ENCODE assay signal across 8 cellular contexts in genomic region chr6:57792720-57793397, GRCh38.
DNase-seq lines count a peak whose midpoint lies in the region; ATAC-seq, FAIRE-seq and TF ChIP-seq lines count a peak whose summit lies in the region.
"Not testable (repeated sequence)": the region's sequence is repeated elsewhere in the genome, so short reads cannot be mapped to it uniquely, and the experiment has no call there.

No MANE protein-coding gene starts in this region.

- DNase-seq in ELR (ENCODE audit: low read depth): peak; percentile 77
- not testable (repeated sequence) for DNase-seq in HFFc6; activated CD4-positive, alpha-beta T cell treated with anti-CD3 and anti-CD28 coated beads, Interleukin-2, amount 10 ng/mL, durations not matched to agents 24 days and 14 days; GM12878 (ENCODE audit: low read depth, low spot score)
- peak; percentile 0 for DNase-seq in LHCN-M2 (ENCODE audit: low read depth)
- DNase-seq in foreskin keratinocyte: peak in 1 of 2 donors; percentile 31
- DNase-seq in mesenteric fat pad (ENCODE audit: low spot score): peak; percentile 47
- peak; percentile 30 for DNase-seq in testis

- not testable (repeated sequence) for H2AFZ ChIP-seq in GM12878 (ENCODE audit: control insufficient read depth, low read depth, low read length)

- H3K4me3 ChIP-seq in GM12878: not testable (repeated sequence)
- H3K4me3 ChIP-seq in testis: peak overlapping the region; percentile 12 to 13

- H3K4me3 Mint-ChIP-seq in HFFc6: peak overlapping the region; percentile 68
- peak overlapping the region; percentile 4 for H3K4me3 Mint-ChIP-seq in activated CD4-positive, alpha-beta T cell treated with anti-CD3 and anti-CD28 coated beads, Interleukin-2, amount 10 ng/mL, durations not matched to agents 24 days and 14 days

- not testable (repeated sequence) for TF ChIP-seq POLR2A in GM12878 (IDR thresholded peaks at IDR 0.05; ENCODE audit: low read depth, low read length); testis (IDR thresholded peaks at IDR 0.05)

- not testable (repeated sequence) for H3K9me3 ChIP-seq in GM12878 (replicated peaks; ENCODE audit: control insufficient read depth, insufficient read depth, low read length); testis

- not testable (repeated sequence) for H3K4me1 ChIP-seq in GM12878 (ENCODE audit: control insufficient read depth, insufficient read depth, low read length); foreskin keratinocyte; testis

- H3K36me3 Mint-ChIP-seq in HFFc6 (ENCODE audit: low read depth); activated CD4-positive, alpha-beta T cell treated with anti-CD3 and anti-CD28 coated beads, Interleukin-2, amount 10 ng/mL, durations not matched to agents 24 days and 14 days (ENCODE audit: low read depth): not testable (repeated sequence)

- not testable (repeated sequence) for H3K9ac ChIP-seq in GM12878 (ENCODE audit: control insufficient read depth, insufficient read depth, low read length)

- not testable (repeated sequence) for H3K36me3 ChIP-seq in GM12878 (ENCODE audit: control insufficient read depth in 2 of 2, insufficient read depth in 2 of 2, low read length in 1 of 2); testis (ENCODE audit: low read depth, missing control alignments)

- not testable (repeated sequence) for BruUV-seq in GM12878 (replicated peaks; lab: Mats Ljungman, UMichigan)

- not testable (repeated sequence) for H4K20me1 ChIP-seq in GM12878 (ENCODE audit: control insufficient read depth, insufficient read depth)

- not testable (repeated sequence) for TF ChIP-seq EP300 in GM12878 (IDR thresholded peaks at IDR 0.05; ENCODE audit: borderline replicate concordance in 1 of 2, control insufficient read depth in 1 of 2, low read depth in 2 of 2, low read length in 2 of 2)

- not testable (repeated sequence) for FAIRE-seq in GM12878 (lab: Jason Lieb, UNC)

- H3K27me3 Mint-ChIP-seq in HFFc6 (ENCODE audit: insufficient read depth): peaks cover 26% of the 10 kb centered on the region
- peaks cover 29% of the 10 kb centered on the region for H3K27me3 Mint-ChIP-seq in activated CD4-positive, alpha-beta T cell treated with anti-CD3 and anti-CD28 coated beads, Interleukin-2, amount 10 ng/mL, durations not matched to agents 24 days and 14 days

- not testable (repeated sequence) for TF ChIP-seq RAD21 in GM12878 (IDR thresholded peaks at IDR 0.05; ENCODE audit: insufficient read depth, low read depth, low read length)

- intact Hi-C loops in activated CD4-positive, alpha-beta T cell treated with anti-CD3 and anti-CD28 coated beads, Interleukin-2, amount 10 ng/mL, durations not matched to agents 24 days and 14 days (cut with micrococcal nuclease); GM12878 (cut with micrococcal nuclease; ENCODE audit: unreplicated experiment); testis (cut with DNase I; ENCODE audit: low total_unique reads): not testable (repeated sequence)

- not testable (repeated sequence) for H3K27ac Mint-ChIP-seq in HFFc6; activated CD4-positive, alpha-beta T cell treated with anti-CD3 and anti-CD28 coated beads, Interleukin-2, amount 10 ng/mL, durations not matched to agents 24 days and 14 days

- TF ChIP-seq CTCF in HFFc6 (IDR thresholded peaks at IDR 0.05); GM12878 (IDR thresholded peaks at IDR 0.05 in 2 of 3, conservative IDR thresholded peaks at IDR 0.05 in 1 of 3; ENCODE audit: control insufficient read depth in 2 of 3, extremely low read depth in 1 of 3, insufficient read depth in 1 of 3, low read depth in 3 of 3, low read length in 3 of 3); foreskin keratinocyte (conservative IDR thresholded peaks at IDR 0.05); testis (IDR thresholded peaks at IDR 0.05): not testable (repeated sequence)

- H3K79me2 ChIP-seq in GM12878 (ENCODE audit: control insufficient read depth, insufficient read depth, low read length): not testable (repeated sequence)

- not testable (repeated sequence) for H3K9me3 Mint-ChIP-seq in HFFc6; activated CD4-positive, alpha-beta T cell treated with anti-CD3 and anti-CD28 coated beads, Interleukin-2, amount 10 ng/mL, durations not matched to agents 24 days and 14 days

- CTCF ChIA-PET in GM12878 (lab: Yijun Ruan, JAX): not testable (repeated sequence)

- not testable (repeated sequence) for ATAC-seq in GM12878
- peak; percentile 71 for ATAC-seq in foreskin keratinocyte

- 34% methylated on average over 16 of the region's 25 CpGs for WGBS in GM12878 (ENCODE audit: insufficient coverage, insufficient replicate concordance, low lambda C conversion rate, missing lambda C conversion rate)
- WGBS in testis, 2 donors: 3% methylated on average over 16 to 18 of the region's 25 CpGs

- POLR2A ChIA-PET in GM12878 (lab: Charles Lee): not testable (repeated sequence)

- SMC1A ChIA-PET in GM12878 (lab: Charles Lee; ENCODE audit: uncharacterized antibody, unreplicated experiment): not testable (repeated sequence)

- H3K27me3 ChIP-seq in GM12878 (replicated peaks in 1 of 2; ENCODE audit: control insufficient read depth in 2 of 2, insufficient read depth in 2 of 2, low read length in 1 of 2); testis: not testable (repeated sequence)
- peaks cover 38% of the 10 kb centered on the region for H3K27me3 ChIP-seq in foreskin keratinocyte

- not testable (repeated sequence) for H3K4me1 Mint-ChIP-seq in HFFc6 (ENCODE audit: low read depth); activated CD4-positive, alpha-beta T cell treated with anti-CD3 and anti-CD28 coated beads, Interleukin-2, amount 10 ng/mL, durations not matched to agents 24 days and 14 days

- in situ Hi-C loops in GM12878 (cut with MboI): not testable (repeated sequence)

- 0 out of 2 replicates have a peak overlapping the region, but pooled peaks have one; percentile 9 for H3K4me2 ChIP-seq in GM12878 (ENCODE audit: control insufficient read depth, insufficient read depth)

- not testable (repeated sequence) for H3K27ac ChIP-seq in GM12878 (ENCODE audit: control insufficient read depth, insufficient read depth); foreskin keratinocyte; testis

- RAD21 ChIA-PET in GM12878 (lab: Charles Lee; ENCODE audit: unreplicated experiment): not testable (repeated sequence)
